In the genomic region with DNA sequence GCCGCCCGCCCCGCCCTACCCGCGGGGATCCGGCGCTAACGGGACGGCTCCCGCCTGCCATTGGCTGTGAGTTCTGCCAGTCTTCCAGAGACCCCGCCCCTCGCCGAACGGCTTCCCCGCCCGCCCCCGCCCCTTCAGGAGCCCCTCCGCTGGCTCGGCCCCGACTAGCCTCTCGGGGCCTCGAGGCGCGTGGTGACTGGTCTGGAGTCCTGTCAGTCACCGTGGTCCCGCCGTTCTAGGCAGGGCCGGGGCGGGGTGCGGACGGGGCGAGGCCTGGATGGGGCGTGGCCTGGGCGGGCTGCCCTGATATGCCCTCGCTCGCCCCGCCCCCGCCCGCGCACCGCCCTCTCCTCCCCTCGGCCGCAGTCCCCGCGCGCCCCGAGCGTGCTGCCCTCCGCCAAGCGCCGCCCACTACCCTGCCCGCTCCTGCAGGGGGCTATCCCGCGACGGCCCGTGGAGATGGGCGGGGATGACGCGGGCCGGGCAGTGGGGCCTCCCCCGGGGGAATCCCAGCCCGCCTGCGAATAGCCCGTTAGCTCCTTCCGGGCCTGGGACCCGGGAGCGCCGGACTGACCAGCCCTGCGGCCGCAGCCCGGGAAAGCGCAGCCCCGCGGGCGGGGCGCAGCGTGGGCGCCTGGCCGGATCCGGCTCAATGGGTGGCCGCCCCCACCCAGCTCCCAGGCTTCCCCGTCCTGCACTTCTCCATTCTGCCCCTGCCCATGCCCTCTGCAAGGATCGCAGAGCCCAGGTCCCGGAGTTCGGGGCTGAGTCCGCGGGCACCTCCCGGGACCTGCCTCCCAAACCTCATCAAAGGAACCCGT, we compare ENCODE assay signal across 1 cellular context.
TF ChIP-seq lines count a peak whose summit lies in the region.

No MANE protein-coding gene starts in this region.

TF ChIP-seq in HepG2, 621 proteins besides CTCF, POLR2A, EP300 and RAD21 (continued from another document and continues in another):
- TF ChIP-seq ZNF382 (CRISPR knock-in tag; IDR thresholded peaks at IDR 0.05; ENCODE audit: borderline replicate concordance) (no peak), ISX (CRISPR knock-in tag; conservative IDR thresholded peaks at IDR 0.05) (no peak), ZFP90 (CRISPR knock-in tag; IDR thresholded peaks at IDR 0.05; ENCODE audit: borderline replicate concordance) (no peak), TBP (CRISPR knock-in tag; IDR thresholded peaks at IDR 0.05) (no peak), ZNF7 (CRISPR knock-in tag; IDR thresholded peaks at IDR 0.05) (no peak), ZNF703 (CRISPR knock-in tag; IDR thresholded peaks at IDR 0.05; ENCODE audit: borderline replicate concordance) (no peak), PCBP1 (IDR thresholded peaks at IDR 0.05; ENCODE audit: borderline replicate concordance, low read depth, low read length) (no peak), ZNF446 (CRISPR knock-in tag; IDR thresholded peaks at IDR 0.05) (no peak), ZNF136 (CRISPR knock-in tag; IDR thresholded peaks at IDR 0.05; ENCODE audit: low read depth) (no peak), ZKSCAN8 (CRISPR knock-in tag; IDR thresholded peaks at IDR 0.05; ENCODE audit: borderline replicate concordance) (no peak), SMAD9 (CRISPR knock-in tag; IDR thresholded peaks at IDR 0.05) (no peak), CBX5 (CRISPR knock-in tag; IDR thresholded peaks at IDR 0.05; ENCODE audit: borderline replicate concordance) (no peak), ZMYM4 (CRISPR knock-in tag; IDR thresholded peaks at IDR 0.05) (no peak), SSRP1 (CRISPR knock-in tag; IDR thresholded peaks at IDR 0.05) (no peak), TMF1 (CRISPR knock-in tag; IDR thresholded peaks at IDR 0.05; ENCODE audit: low read depth) (0 out of 2 replicates have a peak, but pooled peaks have one; percentile 50), JUND (CRISPR knock-in tag; IDR thresholded peaks at IDR 0.05) (no peak), MTA3 (CRISPR knock-in tag; IDR thresholded peaks at IDR 0.05) (no peak), SOX6 (IDR thresholded peaks at IDR 0.05) (no peak), SOX6 (CRISPR knock-in tag; IDR thresholded peaks at IDR 0.05) (no peak), RNF2 (conservative IDR thresholded peaks at IDR 0.05; ENCODE audit: low read depth) (no peak), ZNF230 (CRISPR knock-in tag; IDR thresholded peaks at IDR 0.05) (no peak), AHR (CRISPR knock-in tag; IDR thresholded peaks at IDR 0.05) (no peak), ZNF780A (CRISPR knock-in tag; IDR thresholded peaks at IDR 0.05) (no peak), ZNF552 (CRISPR knock-in tag; IDR thresholded peaks at IDR 0.05; ENCODE audit: borderline replicate concordance) (no peak), ZNF20 (CRISPR knock-in tag; IDR thresholded peaks at IDR 0.05) (no peak), FOXP1 (IDR thresholded peaks at IDR 0.05) (no peak), FOXP1 (CRISPR knock-in tag; IDR thresholded peaks at IDR 0.05) (no peak), ZNF766 (CRISPR knock-in tag; IDR thresholded peaks at IDR 0.05; ENCODE audit: borderline replicate concordance) (no peak), BRD4 (CRISPR knock-in tag; IDR thresholded peaks at IDR 0.05) (no peak), ZNF652 (CRISPR knock-in tag; IDR thresholded peaks at IDR 0.05; ENCODE audit: borderline replicate concordance, low read depth) (no peak), MAFG (CRISPR knock-in tag; IDR thresholded peaks at IDR 0.05) (no peak)
- TF ChIP-seq, protein P1, sequence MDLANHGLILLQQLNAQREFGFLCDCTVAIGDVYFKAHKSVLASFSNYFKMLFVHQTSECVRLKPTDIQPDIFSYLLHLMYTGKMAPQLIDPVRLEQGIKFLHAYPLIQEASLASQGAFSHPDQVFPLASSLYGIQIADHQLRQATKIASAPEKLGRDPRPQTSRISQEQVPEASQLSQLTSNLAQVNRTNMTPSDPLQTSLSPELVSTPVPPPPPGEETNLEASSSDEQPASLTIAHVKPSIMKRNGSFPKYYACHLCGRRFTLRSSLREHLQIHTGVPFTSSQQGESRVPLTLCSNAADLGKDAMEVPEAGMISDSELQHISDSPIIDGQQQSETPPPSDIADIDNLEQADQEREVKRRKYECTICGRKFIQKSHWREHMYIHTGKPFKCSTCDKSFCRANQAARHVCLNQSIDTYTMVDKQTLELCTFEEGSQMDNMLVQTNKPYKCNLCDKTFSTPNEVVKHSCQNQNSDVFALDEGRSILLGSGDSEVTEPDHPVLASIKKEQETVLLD (CRISPR knock-in tag; IDR thresholded peaks at IDR 0.05; ENCODE audit: low read depth) = peak; percentile 87
- TF ChIP-seq, protein P2, sequence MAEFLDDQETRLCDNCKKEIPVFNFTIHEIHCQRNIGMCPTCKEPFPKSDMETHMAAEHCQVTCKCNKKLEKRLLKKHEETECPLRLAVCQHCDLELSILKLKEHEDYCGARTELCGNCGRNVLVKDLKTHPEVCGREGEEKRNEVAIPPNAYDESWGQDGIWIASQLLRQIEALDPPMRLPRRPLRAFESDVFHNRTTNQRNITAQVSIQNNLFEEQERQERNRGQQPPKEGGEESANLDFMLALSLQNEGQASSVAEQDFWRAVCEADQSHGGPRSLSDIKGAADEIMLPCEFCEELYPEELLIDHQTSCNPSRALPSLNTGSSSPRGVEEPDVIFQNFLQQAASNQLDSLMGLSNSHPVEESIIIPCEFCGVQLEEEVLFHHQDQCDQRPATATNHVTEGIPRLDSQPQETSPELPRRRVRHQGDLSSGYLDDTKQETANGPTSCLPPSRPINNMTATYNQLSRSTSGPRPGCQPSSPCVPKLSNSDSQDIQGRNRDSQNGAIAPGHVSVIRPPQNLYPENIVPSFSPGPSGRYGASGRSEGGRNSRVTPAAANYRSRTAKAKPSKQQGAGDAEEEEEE (CRISPR knock-in tag; IDR thresholded peaks at IDR 0.05; ENCODE audit: borderline replicate concordance) = no peak
- TF ChIP-seq, protein P3, sequence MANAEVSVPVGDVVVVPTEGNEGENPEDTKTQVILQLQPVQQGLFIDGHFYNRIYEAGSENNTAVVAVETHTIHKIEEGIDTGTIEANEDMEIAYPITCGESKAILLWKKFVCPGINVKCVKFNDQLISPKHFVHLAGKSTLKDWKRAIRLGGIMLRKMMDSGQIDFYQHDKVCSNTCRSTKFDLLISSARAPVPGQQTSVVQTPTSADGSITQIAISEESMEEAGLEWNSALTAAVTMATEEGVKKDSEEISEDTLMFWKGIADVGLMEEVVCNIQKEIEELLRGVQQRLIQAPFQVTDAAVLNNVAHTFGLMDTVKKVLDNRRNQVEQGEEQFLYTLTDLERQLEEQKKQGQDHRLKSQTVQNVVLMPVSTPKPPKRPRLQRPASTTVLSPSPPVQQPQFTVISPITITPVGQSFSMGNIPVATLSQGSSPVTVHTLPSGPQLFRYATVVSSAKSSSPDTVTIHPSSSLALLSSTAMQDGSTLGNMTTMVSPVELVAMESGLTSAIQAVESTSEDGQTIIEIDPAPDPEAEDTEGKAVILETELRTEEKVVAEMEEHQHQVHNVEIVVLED (CRISPR knock-in tag; IDR thresholded peaks at IDR 0.05; ENCODE audit: borderline replicate concordance) = peak; percentile 8; the same call in 1 of the 2 replicates
- TF ChIP-seq, protein P4, sequence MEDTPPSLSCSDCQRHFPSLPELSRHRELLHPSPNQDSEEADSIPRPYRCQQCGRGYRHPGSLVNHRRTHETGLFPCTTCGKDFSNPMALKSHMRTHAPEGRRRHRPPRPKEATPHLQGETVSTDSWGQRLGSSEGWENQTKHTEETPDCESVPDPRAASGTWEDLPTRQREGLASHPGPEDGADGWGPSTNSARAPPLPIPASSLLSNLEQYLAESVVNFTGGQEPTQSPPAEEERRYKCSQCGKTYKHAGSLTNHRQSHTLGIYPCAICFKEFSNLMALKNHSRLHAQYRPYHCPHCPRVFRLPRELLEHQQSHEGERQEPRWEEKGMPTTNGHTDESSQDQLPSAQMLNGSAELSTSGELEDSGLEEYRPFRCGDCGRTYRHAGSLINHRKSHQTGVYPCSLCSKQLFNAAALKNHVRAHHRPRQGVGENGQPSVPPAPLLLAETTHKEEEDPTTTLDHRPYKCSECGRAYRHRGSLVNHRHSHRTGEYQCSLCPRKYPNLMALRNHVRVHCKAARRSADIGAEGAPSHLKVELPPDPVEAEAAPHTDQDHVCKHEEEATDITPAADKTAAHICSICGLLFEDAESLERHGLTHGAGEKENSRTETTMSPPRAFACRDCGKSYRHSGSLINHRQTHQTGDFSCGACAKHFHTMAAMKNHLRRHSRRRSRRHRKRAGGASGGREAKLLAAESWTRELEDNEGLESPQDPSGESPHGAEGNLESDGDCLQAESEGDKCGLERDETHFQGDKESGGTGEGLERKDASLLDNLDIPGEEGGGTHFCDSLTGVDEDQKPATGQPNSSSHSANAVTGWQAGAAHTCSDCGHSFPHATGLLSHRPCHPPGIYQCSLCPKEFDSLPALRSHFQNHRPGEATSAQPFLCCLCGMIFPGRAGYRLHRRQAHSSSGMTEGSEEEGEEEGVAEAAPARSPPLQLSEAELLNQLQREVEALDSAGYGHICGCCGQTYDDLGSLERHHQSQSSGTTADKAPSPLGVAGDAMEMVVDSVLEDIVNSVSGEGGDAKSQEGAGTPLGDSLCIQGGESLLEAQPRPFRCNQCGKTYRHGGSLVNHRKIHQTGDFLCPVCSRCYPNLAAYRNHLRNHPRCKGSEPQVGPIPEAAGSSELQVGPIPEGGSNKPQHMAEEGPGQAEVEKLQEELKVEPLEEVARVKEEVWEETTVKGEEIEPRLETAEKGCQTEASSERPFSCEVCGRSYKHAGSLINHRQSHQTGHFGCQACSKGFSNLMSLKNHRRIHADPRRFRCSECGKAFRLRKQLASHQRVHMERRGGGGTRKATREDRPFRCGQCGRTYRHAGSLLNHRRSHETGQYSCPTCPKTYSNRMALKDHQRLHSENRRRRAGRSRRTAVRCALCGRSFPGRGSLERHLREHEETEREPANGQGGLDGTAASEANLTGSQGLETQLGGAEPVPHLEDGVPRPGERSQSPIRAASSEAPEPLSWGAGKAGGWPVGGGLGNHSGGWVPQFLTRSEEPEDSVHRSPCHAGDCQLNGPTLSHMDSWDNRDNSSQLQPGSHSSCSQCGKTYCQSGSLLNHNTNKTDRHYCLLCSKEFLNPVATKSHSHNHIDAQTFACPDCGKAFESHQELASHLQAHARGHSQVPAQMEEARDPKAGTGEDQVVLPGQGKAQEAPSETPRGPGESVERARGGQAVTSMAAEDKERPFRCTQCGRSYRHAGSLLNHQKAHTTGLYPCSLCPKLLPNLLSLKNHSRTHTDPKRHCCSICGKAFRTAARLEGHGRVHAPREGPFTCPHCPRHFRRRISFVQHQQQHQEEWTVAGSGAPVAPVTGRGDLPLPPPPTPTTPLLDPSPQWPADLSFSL (CRISPR knock-in tag; IDR thresholded peaks at IDR 0.05) = no peak
- TF ChIP-seq, protein P5, sequence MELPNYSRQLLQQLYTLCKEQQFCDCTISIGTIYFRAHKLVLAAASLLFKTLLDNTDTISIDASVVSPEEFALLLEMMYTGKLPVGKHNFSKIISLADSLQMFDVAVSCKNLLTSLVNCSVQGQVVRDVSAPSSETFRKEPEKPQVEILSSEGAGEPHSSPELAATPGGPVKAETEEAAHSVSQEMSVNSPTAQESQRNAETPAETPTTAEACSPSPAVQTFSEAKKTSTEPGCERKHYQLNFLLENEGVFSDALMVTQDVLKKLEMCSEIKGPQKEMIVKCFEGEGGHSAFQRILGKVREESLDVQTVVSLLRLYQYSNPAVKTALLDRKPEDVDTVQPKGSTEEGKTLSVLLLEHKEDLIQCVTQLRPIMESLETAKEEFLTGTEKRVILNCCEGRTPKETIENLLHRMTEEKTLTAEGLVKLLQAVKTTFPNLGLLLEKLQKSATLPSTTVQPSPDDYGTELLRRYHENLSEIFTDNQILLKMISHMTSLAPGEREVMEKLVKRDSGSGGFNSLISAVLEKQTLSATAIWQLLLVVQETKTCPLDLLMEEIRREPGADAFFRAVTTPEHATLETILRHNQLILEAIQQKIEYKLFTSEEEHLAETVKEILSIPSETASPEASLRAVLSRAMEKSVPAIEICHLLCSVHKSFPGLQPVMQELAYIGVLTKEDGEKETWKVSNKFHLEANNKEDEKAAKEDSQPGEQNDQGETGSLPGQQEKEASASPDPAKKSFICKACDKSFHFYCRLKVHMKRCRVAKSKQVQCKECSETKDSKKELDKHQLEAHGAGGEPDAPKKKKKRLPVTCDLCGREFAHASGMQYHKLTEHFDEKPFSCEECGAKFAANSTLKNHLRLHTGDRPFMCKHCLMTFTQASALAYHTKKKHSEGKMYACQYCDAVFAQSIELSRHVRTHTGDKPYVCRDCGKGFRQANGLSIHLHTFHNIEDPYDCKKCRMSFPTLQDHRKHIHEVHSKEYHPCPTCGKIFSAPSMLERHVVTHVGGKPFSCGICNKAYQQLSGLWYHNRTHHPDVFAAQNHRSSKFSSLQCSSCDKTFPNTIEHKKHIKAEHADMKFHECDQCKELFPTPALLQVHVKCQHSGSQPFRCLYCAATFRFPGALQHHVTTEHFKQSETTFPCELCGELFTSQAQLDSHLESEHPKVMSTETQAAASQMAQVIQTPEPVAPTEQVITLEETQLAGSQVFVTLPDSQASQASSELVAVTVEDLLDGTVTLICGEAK (IDR thresholded peaks at IDR 0.05) = no peak
- TF ChIP-seq, protein P5 (CRISPR knock-in tag; IDR thresholded peaks at IDR 0.05) = no peak
- TF ChIP-seq, protein P6, sequence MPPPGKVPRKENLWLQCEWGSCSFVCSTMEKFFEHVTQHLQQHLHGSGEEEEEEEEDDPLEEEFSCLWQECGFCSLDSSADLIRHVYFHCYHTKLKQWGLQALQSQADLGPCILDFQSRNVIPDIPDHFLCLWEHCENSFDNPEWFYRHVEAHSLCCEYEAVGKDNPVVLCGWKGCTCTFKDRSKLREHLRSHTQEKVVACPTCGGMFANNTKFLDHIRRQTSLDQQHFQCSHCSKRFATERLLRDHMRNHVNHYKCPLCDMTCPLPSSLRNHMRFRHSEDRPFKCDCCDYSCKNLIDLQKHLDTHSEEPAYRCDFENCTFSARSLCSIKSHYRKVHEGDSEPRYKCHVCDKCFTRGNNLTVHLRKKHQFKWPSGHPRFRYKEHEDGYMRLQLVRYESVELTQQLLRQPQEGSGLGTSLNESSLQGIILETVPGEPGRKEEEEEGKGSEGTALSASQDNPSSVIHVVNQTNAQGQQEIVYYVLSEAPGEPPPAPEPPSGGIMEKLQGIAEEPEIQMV (CRISPR knock-in tag; IDR thresholded peaks at IDR 0.05; ENCODE audit: low read depth) = no peak
